ENCODE assay signal across 7 cellular contexts in genomic region chr19:54517483-54517882, GRCh38. TPM values are rescaled to one million over a fixed set of nuclear protein-coding genes. Genes with fewer than 3 reads are reported as not detected.
A peak's percentile ranks its signal among the peaks of the same experiment; 100 is the strongest.
DNase-seq lines count a peak whose midpoint lies in the region; ATAC-seq, FAIRE-seq and TF ChIP-seq lines count a peak whose summit lies in the region.

No MANE protein-coding gene starts in this region.

- DNase-seq in H54 (ENCODE audit: insufficient read length, low spot score) (peak; percentile 67), NOMO-1 treated with DMSO at 0.1 percent for 48 hours (lab: John Stamatoyannopoulos, UW; ENCODE audit: unreplicated experiment) (peak; percentile 52), left cardiac atrium (peak; percentile 60), NCI-H69 (lab: John Stamatoyannopoulos, UW) (no peak), WERI-Rb-1 (no peak)
- peak; percentile 51 for DNase-seq in activated T-cell treated with anti-CD3 and anti-CD28 coated beads, Interleukin-2, amount 50 U/mL, for 1 hour
- peak; percentile 63 for DNase-seq in stimulated activated CD4-positive, alpha-beta T cell treated with anti-CD3 and anti-CD28 coated beads, Interleukin-4, amount 100 ng/mL, for 1 hour

- no peak for ATAC-seq in left cardiac atrium

- no peaks in the 10 kb centered on the region for H3K36me3 ChIP-seq in WERI-Rb-1

- FAIRE-seq in H54 (lab: Jason Lieb, UNC), result no peak

- peaks cover 82% of the 10 kb centered on the region for H3K27me3 ChIP-seq in WERI-Rb-1 (ENCODE audit: insufficient read depth, low read depth, severe bottlenecking)

- intact Hi-C loops in left cardiac atrium (cut with DNase I), result no loop called here

- no peak for TF ChIP-seq POLR2A in H54 (IDR thresholded peaks at IDR 0.05; ENCODE audit: low read depth, low read length)

- no peaks in the 10 kb centered on the region for H3K9me3 ChIP-seq in WERI-Rb-1 (ENCODE audit: severe bottlenecking)

- H3K4me3 ChIP-seq in WERI-Rb-1 (ENCODE audit: low read depth, low read length), result no peak overlapping the region

- TF ChIP-seq CTCF in WERI-Rb-1 (IDR thresholded peaks at IDR 0.05; ENCODE audit: low read depth, low read length), result no peak

- H3K27ac ChIP-seq in WERI-Rb-1, result no peak overlapping the region

RNA-seq across cellular contexts. Expression of gene LAIR2, which starts 14.9 kb away (rescaled TPM):
- 1 to 10 TPM in 1 of 2 donors, not detected in 1; 1.1 TPM for total RNA-seq in left cardiac atrium

RNA-seq across cellular contexts. Expression of gene CDC42EP5, which starts 44.4 kb away (rescaled TPM):
- total RNA-seq in left cardiac atrium, result 10 to 100 TPM; 13.0 to 25.0 TPM

RNA-seq across cellular contexts. Expression of gene LENG9, which starts 53.9 kb away (rescaled TPM):
- total RNA-seq in left cardiac atrium, result 1 to 10 TPM; 3.3 to 5.4 TPM

RNA-seq across cellular contexts. Expression of gene LILRA2, which starts 56.1 kb away (rescaled TPM):
- total RNA-seq in left cardiac atrium, result 1 to 10 TPM; 2.1 to 5.8 TPM

Comparison
In these comparisons a context has a peak if more than half of its experiments do, and no peak if none do; other contexts are left out.
1. DNase-seq: peak in H54 (single experiment), NOMO-1 treated with DMSO at 0.1 percent for 48 hours (single experiment), activated T-cell treated with anti-CD3 and anti-CD28 coated beads, Interleukin-2, amount 50 U/mL, for 1 hour (single experiment), left cardiac atrium (single experiment) and stimulated activated CD4-positive, alpha-beta T cell treated with anti-CD3 and anti-CD28 coated beads, Interleukin-4, amount 100 ng/mL, for 1 hour (single experiment); none in NCI-H69 (single experiment) and WERI-Rb-1 (single experiment).